In the genomic region with DNA sequence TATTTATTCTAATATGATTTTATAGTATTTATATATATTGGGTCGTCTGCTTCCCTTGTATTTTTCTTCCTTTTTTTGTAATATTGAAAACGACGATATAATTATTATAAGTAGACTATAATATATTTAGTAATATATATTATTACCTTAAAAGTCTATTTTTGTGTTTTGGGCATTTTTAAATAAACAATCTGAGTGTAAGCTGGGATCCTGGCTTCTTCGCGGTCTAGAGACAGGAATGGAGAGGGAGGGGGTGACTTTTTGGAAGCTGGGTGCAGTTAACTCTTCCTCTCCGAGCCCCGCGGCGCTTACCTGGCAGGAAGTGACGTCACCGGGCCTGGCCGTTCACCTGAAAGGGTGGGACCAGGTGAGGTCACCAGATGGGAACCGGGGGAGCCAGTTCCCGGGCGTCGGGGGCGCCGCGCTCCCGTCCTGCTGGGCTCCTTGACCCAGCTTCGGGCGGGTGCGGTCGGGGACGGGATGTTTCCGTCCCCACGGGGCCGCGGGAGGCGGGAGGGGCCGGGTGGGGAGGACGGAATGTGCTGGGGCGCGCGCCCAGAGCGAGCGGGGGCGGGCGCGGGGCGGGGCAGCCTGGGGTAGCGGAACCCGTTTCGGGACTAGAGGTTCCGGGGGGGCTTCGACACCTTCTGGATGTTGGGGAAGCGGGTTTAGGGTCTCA, we compare ENCODE assay signal across 8 cellular contexts. TPM values are rescaled to one million over a fixed set of nuclear protein-coding genes. Genes with fewer than 3 reads are reported as not detected.
DNase-seq lines count a peak whose midpoint lies in the region; ATAC-seq and TF ChIP-seq lines count a peak whose summit lies in the region.

No MANE protein-coding gene starts in this region.

- H3K36me3 ChIP-seq in DND-41 (ENCODE audit: insufficient read depth, low read length) = peaks cover 14% of the 10 kb centered on the region
- no peaks in the 10 kb centered on the region for H3K36me3 ChIP-seq in Loucy (ENCODE audit: insufficient read depth, low read length)
- peaks cover 8% of the 10 kb centered on the region in 2 donors for H3K36me3 ChIP-seq in prostate gland
- peaks cover 0 to 2% of the 10 kb centered on the region in 2 donors for H3K36me3 ChIP-seq in aorta (ENCODE audit: control insufficient read depth in 1 of 2, insufficient read depth in 2 of 2, low read length in 1 of 2)

- H3K79me2 ChIP-seq in DND-41 (ENCODE audit: insufficient read depth, low read length) (peaks cover 36% of the 10 kb centered on the region), Loucy (ENCODE audit: insufficient read depth, low read length) (peaks cover 57% of the 10 kb centered on the region)

- no peaks in the 10 kb centered on the region for H3K9me2 ChIP-seq in Loucy (replicated peaks; ENCODE audit: low read depth, low read length)

- no peaks in the 10 kb centered on the region for H3K9me3 ChIP-seq in DND-41 (ENCODE audit: insufficient read depth, low read length, severe bottlenecking)
- no peaks in the 10 kb centered on the region for H3K9me3 ChIP-seq in Loucy (ENCODE audit: insufficient read depth, low read depth, low read length)
- no peaks in the 10 kb centered on the region for H3K9me3 ChIP-seq in prostate gland
- H3K9me3 ChIP-seq in aorta (ENCODE audit: control insufficient read depth, low read length) = no peaks in the 10 kb centered on the region

- H3K4me1 ChIP-seq in DND-41 (ENCODE audit: insufficient read depth, low read length) = peaks cover 69% of the 10 kb centered on the region
- peaks cover 39% of the 10 kb centered on the region for H3K4me1 ChIP-seq in Loucy (ENCODE audit: insufficient read depth, low read length, poor library complexity, severe bottlenecking)
- peaks cover 5% of the 10 kb centered on the region for H3K4me1 ChIP-seq in prostate gland (replicated peaks)
- H3K4me1 ChIP-seq in aorta (ENCODE audit: control insufficient read depth in 1 of 2, insufficient read depth in 2 of 2, low read length in 2 of 2) = no peaks in the 10 kb centered on the region

- H3K4me3 ChIP-seq in DND-41 (ENCODE audit: low read depth in 1 of 2, low read length in 2 of 2) (peak overlapping the region; percentile 16 to 57; a peak in 3 of 4 replicates), Loucy (ENCODE audit: low read length, poor library complexity, severe bottlenecking) (peak overlapping the region; percentile 93), prostate gland (peak overlapping the region; percentile 75 to 90), aorta (ENCODE audit: low read length in 2 of 2) (peak overlapping the region; percentile 79 to 89)

- TF ChIP-seq POLR2A in prostate gland (IDR thresholded peaks at IDR 0.05) = peak; percentile 76

- H3K9ac ChIP-seq in DND-41 (ENCODE audit: low read depth, low read length) (peak overlapping the region; percentile 67), Loucy (ENCODE audit: low read depth, low read length, poor library complexity, severe bottlenecking) (peak overlapping the region; percentile 94)

- peak overlapping the region; percentile 75 for H3K27ac ChIP-seq in DND-41 (ENCODE audit: low read length)
- peak overlapping the region; percentile 100 for H3K27ac ChIP-seq in prostate gland
- H3K27ac ChIP-seq in aorta (ENCODE audit: low read depth in 1 of 2, low read length in 2 of 2) = peak overlapping the region; percentile 96 to 97

- peak overlapping the region; percentile 61 for H2AFZ ChIP-seq in DND-41 (ENCODE audit: low read depth, low read length)
- peak overlapping the region; percentile 86 for H2AFZ ChIP-seq in Loucy (ENCODE audit: low read length)

- H3K27me3 ChIP-seq in DND-41 (ENCODE audit: insufficient read depth, low read length, poor library complexity) (no peaks in the 10 kb centered on the region), Loucy (ENCODE audit: insufficient read depth, low read length, poor library complexity, severe bottlenecking) (peaks cover 5% of the 10 kb centered on the region), prostate gland (replicated peaks; ENCODE audit: insufficient read depth) (no peaks in the 10 kb centered on the region), aorta (ENCODE audit: control insufficient read depth in 1 of 2, insufficient read depth in 2 of 2, low read length in 1 of 2) (peaks cover 0 to 2% of the 10 kb centered on the region in 2 donors)

- WGBS in prostate gland = 2% methylated on average over 47 of the region's 47 CpGs
- WGBS in aorta, 2 donors = 0 to 1% methylated on average over 47 of the region's 47 CpGs

- ATAC-seq in DND-41 (ENCODE audit: insufficient read depth, low read depth) (no peak), left ventricle myocardium superior (peak; percentile 54), aorta (ENCODE audit: low FRiP score) (peak; percentile 48), GM21737 (IDR thresholded peaks at IDR 0.05; ENCODE audit: unreplicated experiment) (no peak)

- H4K20me1 ChIP-seq in DND-41 (ENCODE audit: insufficient read depth, low read length) = peaks cover 19% of the 10 kb centered on the region
- peaks cover 33% of the 10 kb centered on the region for H4K20me1 ChIP-seq in Loucy (ENCODE audit: insufficient read depth, low read length, poor library complexity, severe bottlenecking)

- peak; percentile 73 for DNase-seq in DND-41
- DNase-seq in SW480 (ENCODE audit: low spot score) = peak; percentile 99
- peak; percentile 36 for DNase-seq in amniotic stem cell (lab: John Stamatoyannopoulos, UW)
- DNase-seq in left ventricle myocardium superior = peak; percentile 96
- peak; percentile 98 for DNase-seq in prostate gland (ENCODE audit: low spot score)
- DNase-seq in aorta = peak; percentile 94 to 97

- TF ChIP-seq CTCF in DND-41 (IDR thresholded peaks at IDR 0.05; ENCODE audit: borderline replicate concordance, extremely low read depth, low read length, poor library complexity, severe bottlenecking) (no peak), Loucy (conservative IDR thresholded peaks at IDR 0.05; ENCODE audit: low read length) (no peak), prostate gland (IDR thresholded peaks at IDR 0.05) (no peak)

- intact Hi-C loops in left ventricle myocardium superior (cut with micrococcal nuclease) (no loop called here), prostate gland (cut with DNase I) (no loop called here), aorta (cut with DNase I) (loop anchor here (10.0 kb wide), 1 partner anchor 1155 kb away; the partner anchor contains the start of gene PPP1R14A (in 2 of the 2))

- H3K4me2 ChIP-seq in DND-41 (ENCODE audit: insufficient read depth, low read length) (peak overlapping the region; percentile 63), Loucy (ENCODE audit: low read depth, low read length, poor library complexity, severe bottlenecking) (peak overlapping the region; percentile 97)

- peaks cover 3% of the 10 kb centered on the region for H3F3A ChIP-seq in Loucy (ENCODE audit: low read depth)

RNA-seq across cellular contexts. Expression of gene ZFP36, which starts 2.7 kb away (rescaled TPM):
- total RNA-seq in left ventricle myocardium superior (53.0 TPM), prostate gland (100 to 1,000 TPM in 1 of 2 donors, 10 to 100 TPM in 1; 96.5 to 170 TPM), aorta (100 to 1,000 TPM; 205 to 955 TPM)
- 100 to 1,000 TPM; 124 to 360 TPM for polyA plus RNA-seq in aorta

RNA-seq across cellular contexts. Expression of gene PLEKHG2, which starts 3.1 kb away (rescaled TPM):
- total RNA-seq in left ventricle myocardium superior (11.6 TPM), prostate gland (10 to 100 TPM; 14.4 to 21.1 TPM), aorta (10 to 100 TPM; 86.4 to 98.1 TPM)
- polyA plus RNA-seq in aorta = 10 to 100 TPM; 15.3 to 74.4 TPM

RNA-seq across cellular contexts. Expression of gene MED29, which starts 18.2 kb away (rescaled TPM):
- total RNA-seq in left ventricle myocardium superior (22.2 TPM), prostate gland (10 to 100 TPM; 50.2 to 56.4 TPM), aorta (10 to 100 TPM; 28.9 to 35.1 TPM)
- 10 to 100 TPM; 26.0 to 29.7 TPM for polyA plus RNA-seq in aorta

RNA-seq across cellular contexts. Expression of gene PAF1, which starts 18.4 kb away (rescaled TPM):
- total RNA-seq in left ventricle myocardium superior (34.8 TPM), prostate gland (10 to 100 TPM; 47.5 to 63.6 TPM), aorta (10 to 100 TPM; 33.9 to 34.5 TPM)
- polyA plus RNA-seq in aorta = 10 to 100 TPM; 27.7 to 43.8 TPM

RNA-seq across cellular contexts. Expression of gene RPS16, which starts 26.4 kb away (rescaled TPM):
- total RNA-seq in left ventricle myocardium superior (1,154 TPM), prostate gland (1,000 to 10,000 TPM; 1,162 to 1,716 TPM), aorta (1,000 to 10,000 TPM; 1,268 to 1,273 TPM)
- polyA plus RNA-seq in aorta = 1,000 to 10,000 TPM; 3,270 to 4,459 TPM

Comparison
In these comparisons a context has a peak if more than half of its experiments do, and no peak if none do; other contexts are left out.
1. ATAC-seq: peak in left ventricle myocardium superior (single experiment) and aorta (single experiment); none in DND-41 (single experiment) and GM21737 (single experiment).
2. DNase-seq: peak in every context shown above with its lines; median percentile 99 in SW480; 98 in prostate gland; 96 in left ventricle myocardium superior; 96 in aorta; 73 in DND-41; 36 in amniotic stem cell.
3. H3K4me3 ChIP-seq: peak in every context shown above with its lines; median percentile 93 in Loucy; 84 in aorta; 82 in prostate gland; 36 in DND-41.
4. intact Hi-C loops: an anchor here in aorta (10.0 kb wide); none called in left ventricle myocardium superior and prostate gland.
5. Peak in every context shown above with its lines, with median percentiles within 50 percentile points of each other: H3K27ac ChIP-seq.